1 cellular context compared by ENCODE assay signal in genomic region chr6:43453831-43454230, GRCh38.
TF ChIP-seq lines count a peak whose summit lies in the region.

No MANE protein-coding gene starts in this region.

TF ChIP-seq in K562, 482 proteins besides CTCF, POLR2A, EP300 and RAD21:
- TF ChIP-seq RERE (CRISPR knock-in tag; IDR thresholded peaks at IDR 0.05; ENCODE audit: borderline replicate concordance) (no peak), THRAP3 (IDR thresholded peaks at IDR 0.05; ENCODE audit: borderline replicate concordance) (no peak), RBM14 (IDR thresholded peaks at IDR 0.05; ENCODE audit: borderline replicate concordance, insufficient read depth, low read depth, low read length) (no peak), ZNF740 (CRISPR knock-in tag; IDR thresholded peaks at IDR 0.05) (no peak), ZNF740 (tag; IDR thresholded peaks at IDR 0.05) (no peak), CSDE1 (IDR thresholded peaks at IDR 0.05) (no peak), ZFP1 (CRISPR knock-in tag; IDR thresholded peaks at IDR 0.05) (no peak), HNRNPLL (IDR thresholded peaks at IDR 0.05; ENCODE audit: low read depth, low read length, poor library complexity, severe bottlenecking) (no peak), ZNF79 (CRISPR knock-in tag; IDR thresholded peaks at IDR 0.05; ENCODE audit: low read depth) (no peak), MTF1 (CRISPR knock-in tag; IDR thresholded peaks at IDR 0.05; ENCODE audit: borderline replicate concordance) (no peak), CAMTA2 (CRISPR knock-in tag; conservative IDR thresholded peaks at IDR 0.05) (no peak), KDM2B (CRISPR knock-in tag; IDR thresholded peaks at IDR 0.05) (no peak), JUN (IDR thresholded peaks at IDR 0.05; ENCODE audit: borderline replicate concordance, low read depth, low read length) (no peak), JUN (CRISPR knock-in tag; IDR thresholded peaks at IDR 0.05; ENCODE audit: borderline replicate concordance) (no peak), ZNF778 (CRISPR knock-in tag; IDR thresholded peaks at IDR 0.05) (no peak), SIRT6 (IDR thresholded peaks at IDR 0.05; ENCODE audit: low read depth, low read length) (no peak), SMARCB1 (IDR thresholded peaks at IDR 0.05; ENCODE audit: insufficient read length, low read depth) (no peak), E2F1 (CRISPR knock-in tag; IDR thresholded peaks at IDR 0.05) (no peak), SNAPC5 (CRISPR knock-in tag; IDR thresholded peaks at IDR 0.05) (no peak), ZNF318 (IDR thresholded peaks at IDR 0.05; ENCODE audit: borderline replicate concordance in 1 of 2, low read depth in 1 of 2) (no peak)
